6 cellular contexts compared by ENCODE assay signal in genomic region chr5:159638481-159638880, GRCh38.
"Had no signal": no experiment of that assay in that cellular context is flagged by ENCODE, and none has a peak within 500 bp of the region (broad histone marks: within the 10 kb centered on the region; RNA-seq: fewer than 3 reads in every experiment).

No MANE protein-coding gene starts in this region.

- ATAC-seq: HepG2 had no signal

- H3K27ac ChIP-seq: HL-60, KMS-11 had no signal

- H3K9ac ChIP-seq: KMS-11 had no signal

- H3K4me2 ChIP-seq: KMS-11 had no signal

- DNase-seq: KBM-7, KG1 had no signal

- FAIRE-seq: HepG2, HTR-8/SVneo had no signal
